ENCODE assay signal across 23 cellular contexts in genomic region chr11:19689281-19689975, GRCh38.
"Had no signal": no experiment of that assay in that cellular context is flagged by ENCODE, and none has a peak within 500 bp of the region (broad histone marks: within the 10 kb centered on the region; RNA-seq: fewer than 3 reads in every experiment).

No MANE protein-coding gene starts in this region.

- H3K9me3 ChIP-seq: breast epithelium, esophagus squamous epithelium, pancreas, spleen, thoracic aorta, uterus had no signal

- H3K4me1 ChIP-seq: breast epithelium, pancreas, spleen, uterus had no signal

- H3K27ac ChIP-seq: breast epithelium, epithelial cell of prostate, pancreas, spleen, thoracic aorta, uterus had no signal

- ATAC-seq: activated CD8-positive, alpha-beta T cell treated with anti-CD3 and anti-CD28 coated beads for 36 hours; activated T-cell treated with anti-CD3 and anti-CD28 coated beads, Interleukin-2, amount 50 U/mL, for 4 hours; activated T-helper 17 cell treated with anti-CD3 and anti-CD28 coated beads, Interleukin-2, amount 50 U/mL, for 72 hours; pancreas had no signal

- H3K36me3 ChIP-seq: breast epithelium, esophagus squamous epithelium, pancreas, spleen, thoracic aorta, uterus had no signal

- DNase-seq: activated B cell treated with CpG ODN at 0.5 μM for 24 hours; activated CD4-positive, alpha-beta T cell treated with anti-CD3 and anti-CD28 coated beads, Interleukin-2, amount 50 U/mL, for 1 hour; activated CD8-positive, alpha-beta T cell treated with anti-CD3 and anti-CD28 coated beads for 36 hours; activated gamma-delta T cell treated with Interleukin-2 at 50 U/mL for 16 hours; activated naive CD4-positive, alpha-beta T cell treated with anti-CD3 and anti-CD28 coated beads, Interleukin-2, amount 50 U/mL, for 16 hours; activated T-cell treated with anti-CD3 and anti-CD28 coated beads, Interleukin-2, amount 50 U/mL, for 4 hours; amniotic stem cell; dermis blood vessel endothelial cell; effector CD8-positive, alpha-beta T cell; esophagus squamous epithelium; hippocampal formation; immature natural killer cell; pancreas; right cardiac atrium; spleen; stimulated activated naive CD4-positive, alpha-beta T cell; T-helper 1 cell; uterus had no signal

- H3K27me3 ChIP-seq: breast epithelium, esophagus squamous epithelium, pancreas, spleen, uterus had no signal

- H3K4me3 ChIP-seq: breast epithelium, esophagus squamous epithelium, lung, pancreas, spleen, thoracic aorta, uterus had no signal
